Comparison of ENCODE assay signal across 10 cellular contexts in the genomic region with DNA sequence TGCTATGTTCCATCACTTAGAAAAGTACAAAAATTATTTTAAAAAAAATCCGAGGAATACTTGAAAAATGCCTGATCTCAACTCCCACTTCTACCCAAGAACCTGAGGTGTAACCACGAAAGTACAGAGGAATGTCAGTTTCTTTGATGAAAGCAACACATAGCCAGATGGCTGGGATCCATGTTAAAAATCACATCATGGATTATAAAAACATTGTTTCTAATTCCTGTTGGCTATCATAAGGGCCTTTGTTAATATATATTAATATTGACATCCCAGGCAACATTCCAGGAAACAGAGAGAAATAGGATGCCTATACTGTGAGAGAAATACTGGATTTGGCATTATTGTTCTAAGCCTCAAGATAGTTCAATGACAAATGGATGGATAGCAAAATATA.
"Had no signal": no experiment of that assay in that cellular context is flagged by ENCODE, and none has a peak within 500 bp of the region (broad histone marks: within the 10 kb centered on the region; RNA-seq: fewer than 3 reads in every experiment).

No MANE protein-coding gene starts in this region.

- H3K4me3 Mint-ChIP-seq: GM23338, HFFc6 had no signal

- FAIRE-seq: H1, HTR-8/SVneo, K562 had no signal

- H3K9me3 Mint-ChIP-seq: GM23338, HFFc6 had no signal

- H3K9me3 ChIP-seq: HAP-1 had no signal

- H3K4me3 ChIP-seq: GM23338, HAP-1, K562 had no signal

- ATAC-seq: GM23338, HCT116, K562 had no signal

- DNase-seq: H7, HFFc6, IMR-90, KG1 had no signal

- H3K27ac Mint-ChIP-seq: GM23338, HFFc6 had no signal
